ENCODE assay signal across 11 cellular contexts in the genomic region with DNA sequence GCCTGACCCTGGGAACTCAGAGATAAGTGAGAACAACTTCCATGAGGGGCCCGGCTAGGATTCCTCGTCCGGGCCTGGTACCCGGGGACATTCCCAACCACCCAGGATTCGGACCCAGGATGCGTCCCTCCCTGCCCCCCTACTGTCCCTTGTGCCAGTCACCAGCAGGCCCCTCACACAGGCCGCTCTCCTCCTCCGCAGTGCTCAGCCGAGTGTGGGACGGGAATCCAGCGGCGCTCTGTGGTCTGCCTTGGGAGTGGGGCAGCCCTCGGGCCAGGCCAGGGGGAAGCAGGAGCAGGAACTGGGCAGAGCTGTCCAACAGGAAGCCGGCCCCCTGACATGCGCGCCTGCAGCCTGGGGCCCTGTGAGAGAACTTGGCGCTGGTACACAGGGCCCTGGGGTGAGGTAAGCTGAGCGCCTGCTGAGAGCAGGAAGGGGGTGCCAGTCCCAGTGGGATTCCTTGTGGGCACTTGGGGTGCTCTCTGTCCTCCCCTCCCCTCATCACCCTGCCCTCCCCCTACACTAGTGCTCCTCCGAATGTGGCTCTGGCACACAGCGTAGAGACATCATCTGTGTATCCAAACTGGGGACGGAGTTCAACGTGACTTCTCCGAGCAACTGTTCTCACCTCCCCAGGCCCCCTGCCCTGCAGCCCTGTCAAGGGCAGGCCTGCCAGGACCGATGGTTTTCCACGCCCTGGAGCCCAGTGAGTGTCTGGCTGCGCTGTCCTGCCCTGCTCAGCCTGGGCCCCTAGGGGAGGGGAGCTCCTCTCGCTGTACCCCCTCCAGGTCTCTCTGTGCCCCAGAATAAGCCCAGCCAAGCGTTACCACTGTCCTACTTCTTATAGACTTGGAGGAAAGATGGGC. TPM values are rescaled to one million over a fixed set of nuclear protein-coding genes. Genes with fewer than 3 reads are reported as not detected.
A peak's percentile ranks its signal among the peaks of the same experiment; 100 is the strongest.
DNase-seq lines count a peak whose midpoint lies in the region; ATAC-seq, FAIRE-seq and TF ChIP-seq lines count a peak whose summit lies in the region.
"Had no signal": no experiment of that assay in that cellular context is flagged by ENCODE, and none has a peak within 500 bp of the region (broad histone marks: within the 10 kb centered on the region; RNA-seq: fewer than 3 reads in every experiment).

No MANE protein-coding gene starts in this region.

- intact Hi-C loops in ascending aorta (cut with DNase I) (loop anchor here (10.0 kb wide), 3 partner anchors 136 to 416 kb away; a partner anchor contains a TSS), heart left ventricle (cut with DNase I) (loop anchor here in 3 of 10 donors (10.0 kb wide), 1 partner anchor 256 kb away; no protein-coding TSS in a partner anchor), pancreas (cut with DNase I) (no loop called here)
- intact Hi-C loops in CD4-positive, alpha-beta T cell (cut with DNase I, micrococcal nuclease) = no loop called here

- FAIRE-seq in pancreas (lab: Jason Lieb, UNC) = no peak
- FAIRE-seq: H54 had no signal

- CTCF ChIA-PET in CD4-positive, alpha-beta T cell (lab: Charles Lee) = interaction anchor here (0.5 to 6.4 kb wide), 10 partner anchors 8 to 207 kb away, joined by 3 to 183 read pairs (median 10); a partner anchor contains a TSS

- 60 to 78% (median 64%) methylated on average over 13 to 28 of the region's 28 CpGs for WGBS in heart left ventricle, 4 donors
- WGBS in pancreas, 2 donors = 60 to 65% methylated on average over 28 of the region's 28 CpGs

- ATAC-seq in heart left ventricle (no peak), pancreas (no peak), HG03460 (IDR thresholded peaks at IDR 0.05; ENCODE audit: unreplicated experiment) (no peak)
- ATAC-seq in CD4-positive, alpha-beta T cell (ENCODE audit: poor library complexity) = no peak

- H3K4me3 ChIP-seq in ascending aorta (peak overlapping the region in 1 of 2 donors; percentile 63), heart left ventricle (peak overlapping the region in 10 of 12 donors; percentile 3 to 66 (median 31)), pancreas (peak overlapping the region in 2 of 4 donors; percentile 21 to 33)

- H3K4me3 Mint-ChIP-seq in CD4-positive, alpha-beta T cell = no peak overlapping the region

- peak; percentile 67 for DNase-seq in Ammon's horn (ENCODE audit: low spot score)
- peak in 1 of 2 donors; percentile 88 for DNase-seq in ascending aorta (ENCODE audit: low spot score in 2 of 2)
- DNase-seq in heart left ventricle = peak; percentile 69 to 84 (median 74)
- DNase-seq in pancreas = peak in 4 of 6 donors; percentile 51 to 85 (median 73)
- no peak for DNase-seq in NCI-H2107 treated with DMSO at 0.1 percent for 48 hours (lab: John Stamatoyannopoulos, UW; ENCODE audit: unreplicated experiment)
- no peak for DNase-seq in CD4-positive, alpha-beta T cell
- no peak for DNase-seq in T-helper 1 cell

- H3K27ac Mint-ChIP-seq in CD4-positive, alpha-beta T cell = no peak overlapping the region

- TF ChIP-seq CTCF in ascending aorta (IDR thresholded peaks at IDR 0.05) (peak in 1 of 3 experiments; percentile 12), heart left ventricle (IDR thresholded peaks at IDR 0.05) (no peak), pancreas (IDR thresholded peaks at IDR 0.05) (no peak)
- TF ChIP-seq CTCF in CD4-positive, alpha-beta T cell (IDR thresholded peaks at IDR 0.05) = no peak

- H3K4me1 ChIP-seq in ascending aorta (peaks cover 39 to 53% of the 10 kb centered on the region in 2 donors), heart left ventricle (peaks cover 15 to 59% (median 45%) of the 10 kb centered on the region in 12 donors), pancreas (peaks cover 25 to 30% (median 29%) of the 10 kb centered on the region in 3 donors)

- peaks cover 33% of the 10 kb centered on the region for H3K36me3 Mint-ChIP-seq in CD4-positive, alpha-beta T cell (ENCODE audit: low read depth)

- peak overlapping the region; percentile 98 to 100 for H3K27ac ChIP-seq in ascending aorta
- peak overlapping the region in 11 of 12 donors; percentile 19 to 100 (median 99) for H3K27ac ChIP-seq in heart left ventricle
- peak overlapping the region in 3 of 4 donors; percentile 33 to 62 (median 59) for H3K27ac ChIP-seq in pancreas
- no peak overlapping the region for H3K27ac ChIP-seq in CD4-positive, alpha-beta T cell (ENCODE audit: low read depth, low read length)

- H3K9me3 ChIP-seq in ascending aorta (no peaks in the 10 kb centered on the region), heart left ventricle (no peaks in the 10 kb centered on the region), pancreas (no peaks in the 10 kb centered on the region)
- no peaks in the 10 kb centered on the region for H3K9me3 ChIP-seq in CD4-positive, alpha-beta T cell (ENCODE audit: control insufficient read depth, low read length)

- H3K4me1 Mint-ChIP-seq in CD4-positive, alpha-beta T cell (ENCODE audit: low read depth) = peaks cover 38% of the 10 kb centered on the region

- POLR2A ChIA-PET in CD4-positive, alpha-beta T cell (lab: Charles Lee) = interaction anchor here (0.7 to 14.5 kb wide), 5 partner anchors 15 to 91 kb away, joined by 4 to 1538 read pairs (median 5); a partner anchor contains a TSS

- no peaks in the 10 kb centered on the region for H3K9me3 Mint-ChIP-seq in CD4-positive, alpha-beta T cell

- H3K27me3 ChIP-seq in ascending aorta = no peaks in the 10 kb centered on the region
- H3K27me3 ChIP-seq in heart left ventricle = no peaks in the 10 kb centered on the region
- H3K27me3 ChIP-seq in pancreas = no peaks in the 10 kb centered on the region
- H3K27me3 ChIP-seq in CD4-positive, alpha-beta T cell (ENCODE audit: control insufficient read depth, insufficient read depth, low read length) = no peaks in the 10 kb centered on the region

- no peak for TF ChIP-seq POLR2A in heart left ventricle (IDR thresholded peaks at IDR 0.05)

- no peaks in the 10 kb centered on the region for H3K27me3 Mint-ChIP-seq in CD4-positive, alpha-beta T cell

- peaks cover 7 to 36% of the 10 kb centered on the region in 2 donors for H3K36me3 ChIP-seq in ascending aorta
- H3K36me3 ChIP-seq in heart left ventricle = peaks cover 0 to 29% (median 5%) of the 10 kb centered on the region in 9 donors
- H3K36me3 ChIP-seq in pancreas = no peaks in the 10 kb centered on the region

RNA-seq across cellular contexts. Expression of a gene that starts 9.8 kb away (rescaled TPM):
- 85.3 TPM for total RNA-seq in ascending aorta
- 10 to 100 TPM; 19.2 to 69.0 (median 40.9) TPM for total RNA-seq in heart left ventricle
- polyA plus RNA-seq in heart left ventricle = 10 to 100 TPM; 41.1 to 61.7 TPM
- total RNA-seq in pancreas = 1 to 10 TPM; 1.3 to 6.2 (median 3.0) TPM
- polyA plus RNA-seq in pancreas = 1 to 10 TPM; 3.5 to 8.0 TPM
- total RNA-seq in CD4-positive, alpha-beta T cell = under 1 TPM; 0.16 to 0.22 TPM
- total RNA-seq: activated CD8-positive, alpha-beta memory T cell treated with anti-CD3 and anti-CD28 coated beads for 36 hours had no signal

RNA-seq across cellular contexts. Expression of a gene that starts 20.4 kb away (rescaled TPM):
- 394 TPM for total RNA-seq in ascending aorta
- total RNA-seq in heart left ventricle = 100 to 1,000 TPM in 6 of 9 donors, 10 to 100 TPM in 3; 77.2 to 180 (median 104) TPM
- polyA plus RNA-seq in heart left ventricle = 100 to 1,000 TPM in 1 of 2 donors, 10 to 100 TPM in 1; 57.1 to 118 TPM
- 100 to 1,000 TPM in 3 of 6 donors, 10 to 100 TPM in 3; 91.6 to 163 (median 108) TPM for total RNA-seq in pancreas
- 10 to 100 TPM; 69.2 to 95.7 TPM for polyA plus RNA-seq in pancreas
- total RNA-seq in CD4-positive, alpha-beta T cell = 100 to 1,000 TPM; 737 to 747 TPM

RNA-seq across cellular contexts. Expression of a gene that starts 43.4 kb away (rescaled TPM):
- total RNA-seq in ascending aorta (not detected), heart left ventricle (under 1 TPM in 2 of 9 donors, not detected in 7; 0.51 to 0.96 TPM), pancreas (not detected)
- polyA plus RNA-seq in heart left ventricle (under 1 TPM; 0.18 to 0.46 TPM), pancreas (not detected)
- not detected for total RNA-seq in CD4-positive, alpha-beta T cell
- total RNA-seq: mesenteric fat pad had no signal

RNA-seq across cellular contexts. Expression of a gene that starts 51.1 kb away (rescaled TPM):
- total RNA-seq in ascending aorta (55.8 TPM), heart left ventricle (10 to 100 TPM; 10.9 to 35.3 (median 15.4) TPM), pancreas (1 to 10 TPM in 4 of 6 donors, under 1 TPM in 2; 0.63 to 5.6 (median 1.8) TPM)
- polyA plus RNA-seq in heart left ventricle (10 to 100 TPM; 11.3 to 15.6 TPM), pancreas (1 to 10 TPM; 2.6 to 6.1 TPM)
- total RNA-seq in CD4-positive, alpha-beta T cell = under 1 TPM in 1 of 2 experiments, not detected in 1; 0.31 TPM

Comparison
In these comparisons a context has a peak if more than half of its experiments do, and no peak if none do; other contexts are left out.
1. DNase-seq: peak in Ammon's horn (single experiment), heart left ventricle (5 of 5) and pancreas (4 of 6); none in NCI-H2107 treated with DMSO at 0.1 percent for 48 hours (single experiment), CD4-positive, alpha-beta T cell (0 of 10) and T-helper 1 cell (0 of 5).